ENCODE assay signal across 8 cellular contexts in the genomic region with DNA sequence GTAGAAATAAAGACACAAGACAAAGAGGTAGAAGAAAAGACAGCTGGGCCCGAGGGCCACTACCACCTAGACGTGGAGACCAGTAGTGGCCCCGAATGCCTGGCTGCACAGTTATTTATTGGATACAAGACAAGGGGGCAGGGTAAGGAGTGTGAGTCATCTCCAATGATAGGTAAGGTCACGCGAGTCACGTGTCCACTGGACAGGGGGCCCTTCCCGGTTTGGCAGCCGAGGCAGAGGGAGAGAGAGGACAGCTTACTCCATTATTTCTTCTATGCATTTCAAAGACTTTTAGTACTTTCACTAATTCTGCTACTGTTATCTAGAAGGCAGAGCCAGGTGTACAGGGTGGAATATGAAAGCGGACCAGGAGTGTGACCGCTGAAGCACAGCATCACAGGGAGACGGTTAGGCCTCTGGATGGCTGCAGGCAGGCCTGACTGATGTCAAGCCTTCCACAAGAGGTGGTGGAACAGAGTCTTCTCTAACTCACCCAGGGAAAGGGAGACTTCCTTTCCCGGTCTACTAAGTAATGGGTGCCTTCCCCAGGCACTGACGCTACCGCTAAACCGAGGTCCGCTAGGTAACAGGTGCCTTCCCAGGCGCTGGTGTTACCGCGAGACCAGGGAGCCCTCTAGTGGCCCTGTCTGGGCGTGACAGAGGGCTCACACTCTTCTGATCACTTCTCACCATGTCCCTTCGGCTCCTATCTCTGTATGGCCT. TPM values are rescaled to one million over a fixed set of nuclear protein-coding genes. Genes with fewer than 3 reads are reported as not detected.
DNase-seq lines count a peak whose midpoint lies in the region; ATAC-seq and TF ChIP-seq lines count a peak whose summit lies in the region.

No MANE protein-coding gene starts in this region.

- intact Hi-C loops in aorta (cut with DNase I) = loop anchor here in 1 of 2 donors (5.0 kb wide), 1 partner anchor 83 kb away; no protein-coding TSS in a partner anchor

- no peaks in the 10 kb centered on the region for H3K36me3 ChIP-seq in aorta (ENCODE audit: control insufficient read depth in 1 of 2, insufficient read depth in 2 of 2, low read length in 1 of 2)

- WGBS in aorta, 2 donors = 52 to 60% methylated on average over 21 of the region's 21 CpGs

- peaks cover 2% of the 10 kb centered on the region for H3K9me3 ChIP-seq in aorta (ENCODE audit: control insufficient read depth, low read length)

- no peaks in the 10 kb centered on the region for H3K9me3 Mint-ChIP-seq in progenitor cell of endocrine pancreas (ENCODE audit: low read depth)

- H3K27ac ChIP-seq in aorta (ENCODE audit: low read depth in 1 of 2, low read length in 2 of 2) = no peak overlapping the region

- H3K27me3 ChIP-seq in aorta (ENCODE audit: control insufficient read depth in 1 of 2, insufficient read depth in 2 of 2, low read length in 1 of 2) = no peaks in the 10 kb centered on the region

- H3K4me3 Mint-ChIP-seq in progenitor cell of endocrine pancreas (ENCODE audit: low read depth) = no peak overlapping the region

- peak; percentile 83 for TF ChIP-seq CTCF in progenitor cell of endocrine pancreas (IDR thresholded peaks at IDR 0.05; ENCODE audit: unreplicated experiment)

- peaks cover 20% of the 10 kb centered on the region for H3K27me3 Mint-ChIP-seq in progenitor cell of endocrine pancreas

- no peaks in the 10 kb centered on the region for H3K36me3 Mint-ChIP-seq in progenitor cell of endocrine pancreas (ENCODE audit: insufficient read depth)

- H3K4me1 ChIP-seq in aorta (ENCODE audit: control insufficient read depth in 1 of 2, insufficient read depth in 2 of 2, low read length in 2 of 2) = no peaks in the 10 kb centered on the region

- peak overlapping the region; percentile 80 for H3K27ac Mint-ChIP-seq in progenitor cell of endocrine pancreas

- no peak overlapping the region for H3K4me3 ChIP-seq in aorta (ENCODE audit: low read length in 2 of 2)

- H3K4me1 Mint-ChIP-seq in progenitor cell of endocrine pancreas (ENCODE audit: low read depth) = peaks cover 3% of the 10 kb centered on the region

- DNase-seq in AG20443 (ENCODE audit: low spot score) (peak; percentile 34), HPDE6-E6E7 (ENCODE audit: extremely low spot score) (peak; percentile 21), RPMI7951 (ENCODE audit: low read depth) (peak; percentile 43), glomerular visceral epithelial cell (ENCODE audit: extremely low spot score) (peak; percentile 70), progenitor cell of endocrine pancreas (ENCODE audit: low spot score, unreplicated experiment) (peak; percentile 70), aorta (peak; percentile 61 to 83)
- peak; percentile 65 for DNase-seq in activated effector memory CD4-positive, alpha-beta T cell treated with Interleukin-2 at 50 U/mL for 16 hours

- ATAC-seq in GM18868 (IDR thresholded peaks at IDR 0.05; ENCODE audit: unreplicated experiment) (peak; percentile 62), aorta (ENCODE audit: low FRiP score) (no peak)

RNA-seq across cellular contexts. Expression of a gene that starts 44.9 kb away (rescaled TPM):
- 2.8 and 2.9 TPM in 2 replicates for total RNA-seq in RPMI7951 (2014; rRNA removed; shearing (Covaris generic))
- total RNA-seq in progenitor cell of endocrine pancreas (10.0 and 12.5 TPM in 2 replicates), aorta (1 to 10 TPM; 4.9 to 7.4 TPM)
- 1 to 10 TPM; 1.4 to 4.8 TPM for polyA plus RNA-seq in aorta

RNA-seq across cellular contexts. Expression of a gene that starts 45.0 kb away (rescaled TPM):
- total RNA-seq in RPMI7951 (2014; rRNA removed; shearing (Covaris generic)) = 29.3 and 31.5 TPM in 2 replicates
- total RNA-seq in progenitor cell of endocrine pancreas = 18.7 and 20.4 TPM in 2 replicates
- 10 to 100 TPM in 1 of 2 donors, 1 to 10 TPM in 1; 9.6 to 12.1 TPM for total RNA-seq in aorta
- 10 to 100 TPM; 12.1 to 14.8 TPM for polyA plus RNA-seq in aorta

RNA-seq across cellular contexts. Expression of a gene that starts 51.9 kb away (rescaled TPM):
- total RNA-seq in RPMI7951 (2014; rRNA removed; shearing (Covaris generic)) = not detected in 2 replicates
- total RNA-seq in progenitor cell of endocrine pancreas (52.4 and 55.0 TPM in 2 replicates), aorta (under 1 TPM; 0.58 to 0.78 TPM)
- polyA plus RNA-seq in aorta = 1 to 10 TPM in 1 of 2 donors, not detected in 1; 1.5 TPM

Comparison
In these comparisons a context has a peak if more than half of its experiments do, and no peak if none do; other contexts are left out.
1. DNase-seq: peak in every context shown above with its lines; median percentile 72 in aorta; 70 in glomerular visceral epithelial cell; 70 in progenitor cell of endocrine pancreas; 65 in activated effector memory CD4-positive, alpha-beta T cell treated with Interleukin-2 at 50 U/mL for 16 hours; 43 in RPMI7951; 34 in AG20443; 21 in HPDE6-E6E7.
2. RNA of a gene that starts 51.9 kb away (total RNA-seq): 52.4 to 55.0 TPM in progenitor cell of endocrine pancreas; 0.58 to 0.78 TPM in aorta and not detected in RPMI7951; every median in the first group is over 10 times any median in the second.